ENCODE assay signal across 1 cellular context in the genomic region with DNA sequence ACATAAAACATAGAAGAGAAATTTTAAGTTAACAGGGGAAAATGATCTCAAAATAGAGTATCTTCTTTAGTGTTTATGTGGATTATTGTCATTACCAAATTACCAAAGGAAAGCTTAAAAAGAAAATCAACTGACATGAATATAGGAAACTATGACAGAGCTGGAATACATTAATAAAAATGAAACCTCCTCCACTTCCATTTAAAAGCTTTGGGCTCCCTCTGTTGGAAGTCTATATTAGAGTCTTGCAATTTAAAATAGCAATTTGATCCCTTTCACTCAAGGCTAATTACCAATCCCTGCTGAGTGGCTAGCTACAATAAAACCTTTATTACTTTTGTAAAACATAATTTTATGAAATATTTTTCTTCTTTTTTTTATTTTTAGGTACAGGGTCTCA.
TF ChIP-seq lines count a peak whose summit lies in the region.

No MANE protein-coding gene starts in this region.

TF ChIP-seq in neural cell, 6 proteins besides CTCF, POLR2A, EP300 and RAD21 (continued from another document):
- TF ChIP-seq, protein P1, sequence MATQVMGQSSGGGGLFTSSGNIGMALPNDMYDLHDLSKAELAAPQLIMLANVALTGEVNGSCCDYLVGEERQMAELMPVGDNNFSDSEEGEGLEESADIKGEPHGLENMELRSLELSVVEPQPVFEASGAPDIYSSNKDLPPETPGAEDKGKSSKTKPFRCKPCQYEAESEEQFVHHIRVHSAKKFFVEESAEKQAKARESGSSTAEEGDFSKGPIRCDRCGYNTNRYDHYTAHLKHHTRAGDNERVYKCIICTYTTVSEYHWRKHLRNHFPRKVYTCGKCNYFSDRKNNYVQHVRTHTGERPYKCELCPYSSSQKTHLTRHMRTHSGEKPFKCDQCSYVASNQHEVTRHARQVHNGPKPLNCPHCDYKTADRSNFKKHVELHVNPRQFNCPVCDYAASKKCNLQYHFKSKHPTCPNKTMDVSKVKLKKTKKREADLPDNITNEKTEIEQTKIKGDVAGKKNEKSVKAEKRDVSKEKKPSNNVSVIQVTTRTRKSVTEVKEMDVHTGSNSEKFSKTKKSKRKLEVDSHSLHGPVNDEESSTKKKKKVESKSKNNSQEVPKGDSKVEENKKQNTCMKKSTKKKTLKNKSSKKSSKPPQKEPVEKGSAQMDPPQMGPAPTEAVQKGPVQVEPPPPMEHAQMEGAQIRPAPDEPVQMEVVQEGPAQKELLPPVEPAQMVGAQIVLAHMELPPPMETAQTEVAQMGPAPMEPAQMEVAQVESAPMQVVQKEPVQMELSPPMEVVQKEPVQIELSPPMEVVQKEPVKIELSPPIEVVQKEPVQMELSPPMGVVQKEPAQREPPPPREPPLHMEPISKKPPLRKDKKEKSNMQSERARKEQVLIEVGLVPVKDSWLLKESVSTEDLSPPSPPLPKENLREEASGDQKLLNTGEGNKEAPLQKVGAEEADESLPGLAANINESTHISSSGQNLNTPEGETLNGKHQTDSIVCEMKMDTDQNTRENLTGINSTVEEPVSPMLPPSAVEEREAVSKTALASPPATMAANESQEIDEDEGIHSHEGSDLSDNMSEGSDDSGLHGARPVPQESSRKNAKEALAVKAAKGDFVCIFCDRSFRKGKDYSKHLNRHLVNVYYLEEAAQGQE (IDR thresholded peaks at IDR 0.05; ENCODE audit: borderline replicate concordance), result no peak
- TF ChIP-seq POLR2AphosphoS5 (IDR thresholded peaks at IDR 0.05) (no peak), SMC3 (conservative IDR thresholded peaks at IDR 0.05; ENCODE audit: poor library complexity) (no peak), TAF1 (IDR thresholded peaks at IDR 0.05; ENCODE audit: low read depth) (no peak), EZH2 (IDR thresholded peaks at IDR 0.05; ENCODE audit: borderline replicate concordance, insufficient read depth, low read length, poor library complexity, severe bottlenecking) (no peak)
